In the genomic region with DNA sequence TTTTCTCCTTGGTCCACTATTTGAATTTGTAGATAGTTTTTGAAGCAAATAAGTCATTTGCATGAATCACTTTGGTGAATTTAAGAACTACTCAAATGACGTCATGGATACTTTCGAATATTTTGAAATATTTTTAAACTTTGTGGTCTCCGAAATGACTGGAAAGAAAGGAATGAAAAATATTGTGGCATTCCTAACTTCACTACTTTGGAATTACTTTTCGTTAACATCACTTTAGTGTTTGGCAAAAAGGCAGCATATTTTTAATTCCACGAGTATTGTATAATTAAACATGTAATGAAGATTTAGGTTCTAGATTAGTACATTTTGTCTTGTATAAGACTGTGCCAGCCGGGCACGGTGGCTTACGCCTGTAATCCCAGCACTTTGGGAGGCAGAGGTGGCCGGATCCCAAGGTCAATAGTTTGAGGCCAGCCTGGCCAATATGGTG, we compare ENCODE assay signal across 13 cellular contexts.
DNase-seq lines count a peak whose midpoint lies in the region; ATAC-seq lines count a peak whose summit lies in the region.
"Had no signal": no experiment of that assay in that cellular context is flagged by ENCODE, and none has a peak within 500 bp of the region (broad histone marks: within the 10 kb centered on the region; RNA-seq: fewer than 3 reads in every experiment).

No MANE protein-coding gene starts in this region.

- ATAC-seq in HG02610 (IDR thresholded peaks at IDR 0.05; ENCODE audit: unreplicated experiment) = no peak

- DNase-seq in HS-27A (ENCODE audit: low read depth) (peak; percentile 59), astrocyte of the hippocampus (ENCODE audit: low read depth, low spot score) (peak; percentile 76), glomerular visceral epithelial cell (ENCODE audit: extremely low spot score) (peak; percentile 67), NAMALWA (ENCODE audit: low spot score) (no peak), COR-L47 (lab: John Stamatoyannopoulos, UW) (no peak), SKM-1 (lab: John Stamatoyannopoulos, UW; ENCODE audit: unreplicated experiment) (no peak)
- DNase-seq: activated CD4-positive, CD25-positive, alpha-beta regulatory T cell treated with anti-CD3 and anti-CD28 coated beads, Interleukin-2, amount 50 U/mL, for 72 hours; activated T-cell treated with anti-CD3 and anti-CD28 coated beads, Interleukin-2, amount 50 U/mL, for 24 hours; DMS 273 treated with DMSO at 0.1 percent for 48 hours; effector memory CD4-positive, alpha-beta T cell; hippocampal formation; NCI-H2107 had no signal

Comparison
In these comparisons a context has a peak if more than half of its experiments do, and no peak if none do; other contexts are left out.
1. DNase-seq: peak in HS-27A (single experiment), astrocyte of the hippocampus (single experiment) and glomerular visceral epithelial cell (single experiment); none in NAMALWA (single experiment), COR-L47 (single experiment) and SKM-1 (single experiment).